In the genomic region with DNA sequence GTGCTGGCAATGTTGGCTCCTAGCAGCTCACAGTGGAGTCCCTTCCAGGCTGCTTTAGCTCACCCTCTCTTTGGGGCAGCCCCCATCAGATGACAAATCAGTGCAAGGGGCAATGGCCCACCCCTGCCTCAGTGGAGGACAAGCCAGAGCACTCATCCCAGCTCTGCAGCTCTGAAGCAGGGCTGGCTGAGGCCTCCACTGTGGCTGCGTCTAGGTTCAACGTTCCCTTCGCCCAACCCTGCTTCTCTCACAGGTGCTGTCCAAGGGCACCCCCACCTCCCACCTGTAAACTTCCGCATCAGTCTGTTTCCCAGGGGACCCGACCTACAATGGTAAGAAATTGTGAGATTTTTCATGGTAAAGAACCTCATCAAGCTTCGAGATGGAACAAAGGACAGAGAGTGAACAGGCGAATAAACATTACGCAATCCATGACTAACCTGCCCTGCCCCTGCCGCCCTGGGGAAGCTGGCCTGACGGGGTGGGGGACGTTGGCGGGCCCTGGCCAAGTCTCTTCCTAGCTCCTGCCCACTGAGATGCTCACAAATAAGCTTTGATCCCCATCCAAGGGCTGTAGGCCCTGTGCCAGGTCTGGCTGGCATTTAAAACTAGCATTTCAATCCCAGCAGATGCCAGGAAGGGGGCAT, we compare ENCODE assay signal across 10 cellular contexts. TPM values are rescaled to one million over a fixed set of nuclear protein-coding genes. Genes with fewer than 3 reads are reported as not detected.
DNase-seq lines count a peak whose midpoint lies in the region; ATAC-seq and TF ChIP-seq lines count a peak whose summit lies in the region.
"Had no signal": no experiment of that assay in that cellular context is flagged by ENCODE, and none has a peak within 500 bp of the region (broad histone marks: within the 10 kb centered on the region; RNA-seq: fewer than 3 reads in every experiment).

No MANE protein-coding gene starts in this region.

- peaks cover 33% of the 10 kb centered on the region for H3K4me1 Mint-ChIP-seq in Calu3 (ENCODE audit: low read depth, unreplicated experiment)

- CTCF ChIA-PET in Calu3 (lab: Charles Lee): interaction anchor here (0.9 to 1.3 kb wide), 2 partner anchors 11 to 230 kb away, joined by 3 to 4 read pairs; no protein-coding TSS in a partner anchor

- H3K9me3 Mint-ChIP-seq in Calu3 (ENCODE audit: low read depth, unreplicated experiment): no peaks in the 10 kb centered on the region

- H3K36me3 ChIP-seq in lower lobe of right lung: no peaks in the 10 kb centered on the region

- H3K27ac ChIP-seq in lower lobe of right lung: no peak overlapping the region

- H3K27me3 Mint-ChIP-seq in Calu3 (ENCODE audit: unreplicated experiment): no peaks in the 10 kb centered on the region

- intact Hi-C loops in Calu3 (cut with micrococcal nuclease; ENCODE audit: unreplicated experiment): no loop called here
- intact Hi-C loops in lower lobe of right lung (cut with DNase I): no loop called here

- H3K9me3 ChIP-seq in lower lobe of right lung: no peaks in the 10 kb centered on the region

- no peak for TF ChIP-seq CTCF in Calu3 (IDR thresholded peaks at IDR 0.05; ENCODE audit: unreplicated experiment)
- TF ChIP-seq CTCF in cardiac fibroblast (IDR thresholded peaks at IDR 0.05; ENCODE audit: low read depth, low read length): no peak
- TF ChIP-seq CTCF in lower lobe of right lung (IDR thresholded peaks at IDR 0.05): no peak

- ATAC-seq in lower lobe of right lung (peak; percentile 66 to 76), GM21529 (IDR thresholded peaks at IDR 0.05; ENCODE audit: unreplicated experiment) (no peak), HG02870 (IDR thresholded peaks at IDR 0.05; ENCODE audit: unreplicated experiment) (no peak), GM18519 (IDR thresholded peaks at IDR 0.05; ENCODE audit: low FRiP score, unreplicated experiment) (no peak), HG03097 (IDR thresholded peaks at IDR 0.05; ENCODE audit: low FRiP score, unreplicated experiment) (no peak)

- H3K36me3 Mint-ChIP-seq in Calu3 (ENCODE audit: insufficient read depth, unreplicated experiment): peaks cover 17% of the 10 kb centered on the region

- no peak overlapping the region for H3K4me3 Mint-ChIP-seq in Calu3 (ENCODE audit: low read depth, unreplicated experiment)

- no peaks in the 10 kb centered on the region for H3K27me3 ChIP-seq in lower lobe of right lung (ENCODE audit: low read depth)

- peak overlapping the region; percentile 47 for H3K27ac Mint-ChIP-seq in Calu3 (ENCODE audit: unreplicated experiment)

- peak; percentile 77 for DNase-seq in Calu3
- DNase-seq in NCI-H1694 (lab: John Stamatoyannopoulos, UW): peak; percentile 36
- peak; percentile 61 to 86 for DNase-seq in cardiac fibroblast (ENCODE audit: low read depth in 2 of 2)
- no peak for DNase-seq in lower lobe of right lung
- DNase-seq: activated CD4-positive, CD25-positive, alpha-beta regulatory T cell; stimulated activated CD4-positive, alpha-beta T cell treated with anti-CD3 and anti-CD28 coated beads, Interleukin-15, amount 100 ng/mL, for 24 hours had no signal

- BruUV-seq in Calu3 (replicated peaks; lab: Mats Ljungman, UMichigan): no TSS peak

- H3K4me3 ChIP-seq in cardiac fibroblast (replicated peaks in 1 of 2; ENCODE audit: low read depth in 2 of 2, low read length in 2 of 2) (no peak overlapping the region), lower lobe of right lung (no peak overlapping the region)

- no peaks in the 10 kb centered on the region for H3K4me1 ChIP-seq in lower lobe of right lung

RNA-seq across cellular contexts. Expression of gene DZIP1, which starts 40.5 kb away (rescaled TPM):
- 10.2 and 13.3 TPM in 2 replicates for total RNA-seq in Calu3 (2022)
- 9.0 TPM for total RNA-seq in lower lobe of right lung

RNA-seq across cellular contexts. Expression of gene CLDN10, which starts 51.5 kb away (rescaled TPM):
- 46.8 and 55.0 TPM in 2 replicates for total RNA-seq in Calu3 (2022)
- 1.6 TPM for total RNA-seq in lower lobe of right lung

Comparison
In these comparisons a context has a peak if more than half of its experiments do, and no peak if none do; other contexts are left out.
1. ATAC-seq: peak in lower lobe of right lung (2 of 2); none in GM21529 (single experiment), HG02870 (single experiment), GM18519 (single experiment) and HG03097 (single experiment).
2. RNA of gene CLDN10, which starts 51.5 kb away (total RNA-seq): 46.8 to 55.0 TPM in Calu3; 1.6 TPM in lower lobe of right lung (single experiment); every median in the first group is over 10 times any median in the second.